In the genomic region with DNA sequence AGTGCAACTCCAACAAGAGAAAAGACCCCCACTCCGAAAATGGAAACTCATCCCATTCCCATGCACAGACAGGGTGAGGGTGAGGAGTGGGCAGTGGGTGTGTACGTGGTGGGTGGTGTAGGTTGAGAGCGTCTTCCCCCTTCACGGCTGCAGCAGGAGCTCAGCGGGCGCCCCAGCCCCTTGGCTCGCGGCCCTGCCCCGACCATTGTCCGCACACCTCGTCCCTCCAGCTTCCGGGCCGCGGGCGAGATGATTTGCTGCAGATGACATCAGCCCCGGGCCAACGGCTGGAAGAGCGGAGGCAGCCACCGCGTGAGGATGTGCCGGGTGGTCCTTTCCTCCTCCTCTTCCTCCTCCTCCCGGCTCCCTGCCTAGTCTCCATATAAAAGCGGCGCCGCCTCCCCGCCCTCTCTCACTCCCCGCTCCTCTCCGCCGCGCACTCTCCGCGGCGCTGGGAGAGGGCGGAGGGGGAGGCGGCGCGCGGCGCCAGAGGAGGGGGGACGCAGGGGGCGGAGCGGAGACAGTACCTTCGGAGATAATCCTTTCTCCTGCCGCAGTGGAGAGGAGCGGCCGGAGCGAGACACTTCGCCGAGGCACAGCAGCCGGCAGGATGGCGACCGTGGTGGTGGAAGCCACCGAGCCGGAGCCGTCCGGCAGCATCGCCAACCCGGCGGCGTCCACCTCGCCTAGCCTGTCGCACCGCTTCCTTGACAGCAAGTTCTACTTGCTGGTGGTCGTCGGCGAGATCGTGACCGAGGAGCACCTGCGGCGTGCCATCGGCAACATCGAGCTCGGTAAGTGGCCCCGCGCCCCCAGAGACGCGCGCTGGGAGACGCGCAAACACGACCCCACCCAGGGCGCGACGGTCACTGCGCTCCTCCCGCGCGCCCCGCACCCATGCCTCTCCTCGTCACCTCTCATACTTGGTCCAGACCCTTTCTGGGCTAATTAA, we compare ENCODE assay signal across 8 cellular contexts. TPM values are rescaled to one million over a fixed set of nuclear protein-coding genes. Genes with fewer than 3 reads are reported as not detected.
DNase-seq lines count a peak whose midpoint lies in the region; ATAC-seq and TF ChIP-seq lines count a peak whose summit lies in the region.

A gene (plus strand): TSS at position 554 of the 952 bp plus-strand sequence. CDS start 57 bp downstream, at position 611.

- ATAC-seq in HG03097 (IDR thresholded peaks at IDR 0.05; ENCODE audit: low FRiP score, unreplicated experiment) (no peak), HG02588 (IDR thresholded peaks at IDR 0.05; ENCODE audit: unreplicated experiment) (no peak)

- DNase-seq in GM10266 (ENCODE audit: extremely low spot score) (peak; percentile 51), NCI-H1048 (lab: John Stamatoyannopoulos, UW) (peak; percentile 13), SW480 (ENCODE audit: low spot score) (peak; percentile 77), esophagus squamous epithelium (lab: John Stamatoyannopoulos, UW) (no peak), mesenteric fat pad (ENCODE audit: low spot score) (no peak), thyroid gland (peak; percentile 18 to 22)

- no peaks in the 10 kb centered on the region for H3K9me3 ChIP-seq in esophagus squamous epithelium
- H3K9me3 ChIP-seq in thyroid gland, result no peaks in the 10 kb centered on the region

- TF ChIP-seq POLR2A in esophagus squamous epithelium (IDR thresholded peaks at IDR 0.05), result peak in 2 of 4 donors; percentile 46 to 68
- TF ChIP-seq POLR2A in thyroid gland (IDR thresholded peaks at IDR 0.05), result peak in 1 of 2 donors; percentile 24

- H3K27me3 ChIP-seq in esophagus squamous epithelium (peaks cover 0 to 78% (median 2%) of the 10 kb centered on the region in 4 donors), thyroid gland (no peaks in the 10 kb centered on the region)

- TF ChIP-seq CTCF in GM10266 (IDR thresholded peaks at IDR 0.05; ENCODE audit: control insufficient read depth, insufficient read depth, low read depth, missing control alignments) (no peak), esophagus squamous epithelium (IDR thresholded peaks at IDR 0.05) (no peak), thyroid gland (IDR thresholded peaks at IDR 0.05) (no peak)

- H3K4me1 ChIP-seq in esophagus squamous epithelium, result peaks cover 0 to 40% (median 4%) of the 10 kb centered on the region in 3 donors
- H3K4me1 ChIP-seq in thyroid gland, result peaks cover 4 to 12% of the 10 kb centered on the region in 2 donors

- H3K4me3 ChIP-seq in esophagus squamous epithelium, result peak within 1 kb of the TSS; percentile 48 to 73 (median 60)
- peak within 1 kb of the TSS; percentile 56 to 81 (median 69) for H3K4me3 ChIP-seq in thyroid gland (replicated peaks in 1 of 3)

- intact Hi-C loops in esophagus squamous epithelium (cut with DNase I), result no loop called here
- intact Hi-C loops in thyroid gland (cut with DNase I), result no loop called here

- H3K36me3 ChIP-seq in esophagus squamous epithelium, result no peaks in the 10 kb centered on the region
- H3K36me3 ChIP-seq in thyroid gland, result no peaks in the 10 kb centered on the region

- H3K27ac ChIP-seq in esophagus squamous epithelium (peak within 1 kb of the TSS; percentile 60 to 88 (median 78)), thyroid gland (peak within 1 kb of the TSS; percentile 25 to 75 (median 57))

- WGBS in esophagus squamous epithelium, 2 donors, result 1 to 4% methylated on average over 15 to 27 of the region's 90 CpGs
- 1% methylated on average over 32 to 38 of the region's 90 CpGs for WGBS in thyroid gland, 2 donors

RNA-seq across cellular contexts. Expression of the gene that starts here (rescaled TPM):
- total RNA-seq in esophagus squamous epithelium, result 100 to 1,000 TPM in 1 of 4 donors, 10 to 100 TPM in 2, 1 to 10 TPM in 1; 8.2 to 180 (median 29.6) TPM
- total RNA-seq in mesenteric fat pad, result 121 TPM
- total RNA-seq in thyroid gland, result 10 to 100 TPM; 40.3 to 94.9 (median 56.3) TPM

Comparison
In these comparisons a context has a peak if more than half of its experiments do, and no peak if none do; other contexts are left out.
1. DNase-seq: peak in GM10266 (single experiment), NCI-H1048 (single experiment), SW480 (single experiment) and thyroid gland (2 of 2); none in esophagus squamous epithelium (single experiment) and mesenteric fat pad (single experiment).